In the genomic region with DNA sequence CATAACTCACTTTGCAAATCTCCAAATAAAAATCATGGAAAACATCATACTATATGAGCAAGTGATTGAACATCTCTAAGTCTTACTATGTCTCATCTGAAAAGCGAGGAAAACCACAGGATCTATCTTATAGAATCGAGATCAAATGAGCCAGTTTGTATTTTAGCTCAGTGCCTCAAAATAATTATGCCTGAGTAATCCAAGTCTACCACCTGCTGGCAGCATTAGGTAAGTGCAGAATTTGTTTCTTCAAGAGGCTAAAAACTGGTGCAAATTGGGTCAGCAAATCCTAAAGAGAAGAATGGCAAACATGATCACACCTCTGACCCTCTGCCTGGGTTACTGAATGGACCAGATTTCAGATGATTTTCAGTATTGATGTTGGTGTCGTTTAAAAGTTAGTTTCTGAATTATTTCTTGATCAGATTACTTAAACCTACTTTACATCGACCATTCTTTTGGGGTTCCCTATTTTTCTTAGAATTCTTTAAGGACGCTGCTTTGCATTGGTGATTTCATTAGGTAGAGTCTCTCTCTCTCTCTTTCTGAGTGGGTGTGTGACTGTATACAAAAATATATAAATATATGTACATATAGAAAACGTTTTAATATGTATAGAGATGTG, we compare ENCODE assay signal across 8 cellular contexts. TPM values are rescaled to one million over a fixed set of nuclear protein-coding genes. Genes with fewer than 3 reads are reported as not detected.
DNase-seq lines count a peak whose midpoint lies in the region; ATAC-seq and TF ChIP-seq lines count a peak whose summit lies in the region.

No MANE protein-coding gene starts in this region.

- no peaks in the 10 kb centered on the region for H3K4me1 ChIP-seq in thyroid gland

- H3K4me3 ChIP-seq in AG04449 (ENCODE audit: low read depth, low read length) (no peak overlapping the region), thyroid gland (replicated peaks in 1 of 3) (no peak overlapping the region)

- no peak overlapping the region for H3K27ac ChIP-seq in thyroid gland

- H3K36me3 ChIP-seq in thyroid gland: no peaks in the 10 kb centered on the region

- intact Hi-C loops in thyroid gland (cut with DNase I): loop anchor here (2.0 to 10.0 kb wide), 3 partner anchors 187 to 530 kb away; no protein-coding TSS in a partner anchor

- no peaks in the 10 kb centered on the region for H3K9me3 ChIP-seq in thyroid gland

- POLR2A ChIA-PET in AG04449 (lab: Yijun Ruan, JAX): no interaction called here

- CTCF ChIA-PET in AG04449 (lab: Yijun Ruan, JAX): interaction anchor here (0.6 to 10.3 kb wide), 39 partner anchors 8 to 539 kb away, joined by 3 to 289 read pairs (median 5); partner anchors contain the start of genes ELP2, FHOD3, RPRD1A and SLC39A6

- peak; percentile 72 for TF ChIP-seq CTCF in AG04449 (IDR thresholded peaks at IDR 0.05; ENCODE audit: insufficient read depth, low read length, missing control alignments)
- TF ChIP-seq CTCF in thyroid gland (IDR thresholded peaks at IDR 0.05): peak; percentile 81 to 93 (median 88)

- no peak for DNase-seq in AG04449 (ENCODE audit: low read depth, low spot score)
- DNase-seq in GM04504 (ENCODE audit: low read depth): peak; percentile 32
- peak; percentile 58 to 91 (median 72) for DNase-seq in NCI-H1417 (lab: John Stamatoyannopoulos, UW)
- DNase-seq in SW480 (ENCODE audit: low spot score): peak; percentile 32
- peak; percentile 46 for DNase-seq in dedifferentiated amniotic fluid mesenchymal stem cell (ENCODE audit: extremely low spot score)
- peak; percentile 73 to 79 for DNase-seq in lung microvascular endothelial cell (ENCODE audit: low read depth in 2 of 2)
- peak; percentile 37 to 44 for DNase-seq in thyroid gland

- H3K27me3 ChIP-seq in thyroid gland: no peaks in the 10 kb centered on the region

- no peak for ATAC-seq in GM21723 (IDR thresholded peaks at IDR 0.05; ENCODE audit: unreplicated experiment)

- TF ChIP-seq POLR2A in thyroid gland (IDR thresholded peaks at IDR 0.05): no peak

- 30 to 33% methylated on average over 6 of the region's 6 CpGs for WGBS in thyroid gland, 2 donors

RNA-seq across cellular contexts. Expression of gene FHOD3, which starts 12.7 kb away (rescaled TPM):
- total RNA-seq in lung microvascular endothelial cell: under 0.01 and 0.44 TPM in 2 replicates
- 1 to 10 TPM; 1.6 to 6.9 (median 4.8) TPM for total RNA-seq in thyroid gland
